Comparison of ENCODE assay signal across 1 cellular context in genomic region chr13:99356216-99357089, GRCh38.
TF ChIP-seq lines count a peak whose summit lies in the region.

No MANE protein-coding gene starts in this region.

TF ChIP-seq in IMR-90, 13 proteins besides CTCF, POLR2A, EP300 and RAD21 (continued from another document):
- TF ChIP-seq NFE2L2 (IDR thresholded peaks at IDR 0.05; ENCODE audit: low read depth, low read length) (no peak), BHLHE40 (IDR thresholded peaks at IDR 0.05; ENCODE audit: low read depth, low read length) (no peak), CEBPB (IDR thresholded peaks at IDR 0.05; ENCODE audit: low read depth, low read length) (no peak), RFX5 (IDR thresholded peaks at IDR 0.05; ENCODE audit: low read depth, low read length) (no peak), CHD1 (IDR thresholded peaks at IDR 0.05; ENCODE audit: low read depth, low read length) (no peak), RCOR1 (IDR thresholded peaks at IDR 0.05; ENCODE audit: insufficient replicate concordance, low read length) (no peak), USF2 (IDR thresholded peaks at IDR 0.05; ENCODE audit: low read depth, low read length) (no peak), MAZ (IDR thresholded peaks at IDR 0.05; ENCODE audit: borderline replicate concordance, low read depth, low read length) (no peak), FOS (IDR thresholded peaks at IDR 0.05; ENCODE audit: low read depth, low read length) (no peak), ELK1 (IDR thresholded peaks at IDR 0.05; ENCODE audit: borderline replicate concordance, low read depth, low read length) (no peak), SMC3 (IDR thresholded peaks at IDR 0.05; ENCODE audit: low read depth, low read length) (no peak)
